ENCODE assay signal across 1 cellular context in genomic region chr19:11260996-11261395, GRCh38.
TF ChIP-seq lines count a peak whose summit lies in the region.

No MANE protein-coding gene starts in this region.

TF ChIP-seq in HepG2, 621 proteins besides CTCF, POLR2A, EP300 and RAD21:
- TF ChIP-seq KDM1A (CRISPR knock-in tag; IDR thresholded peaks at IDR 0.05) (0 out of 2 replicates have a peak, but pooled peaks have one; percentile 71), POLR2AphosphoS2 (IDR thresholded peaks at IDR 0.05; ENCODE audit: low read depth, low read length) (no peak), ZMYM3 (CRISPR knock-in tag; IDR thresholded peaks at IDR 0.05) (peak; percentile 90)
